23 cellular contexts compared by ENCODE assay signal in genomic region chr4:142271832-142272231, GRCh38.
"Had no signal": no experiment of that assay in that cellular context is flagged by ENCODE, and none has a peak within 500 bp of the region (broad histone marks: within the 10 kb centered on the region; RNA-seq: fewer than 3 reads in every experiment).

No MANE protein-coding gene starts in this region.

- ATAC-seq: psoas muscle; right cardiac atrium; right lobe of liver; stimulated activated naive B cell treated with anti-CD40 and anti-IgM and Interleukin-4, amounts not matched to agents 10 μg/mL and 1 μg/mL and 100 μg/mL, for 72 hours had no signal

- H3K4me3 Mint-ChIP-seq: nephron; neural progenitor cell; stimulated activated effector memory CD8-positive, alpha-beta T cell treated with anti-CD3 and anti-CD28 coated beads, Interleukin-12 subunit alpha, Interleukin-12 subunit beta, amount 100 ng/mL, for 72 hours; stimulated activated naive B cell treated with anti-CD40 and anti-IgM and Interleukin-4, amounts not matched to agents 10 μg/mL and 1 μg/mL and 100 μg/mL, for 72 hours; stimulated activated naive CD8-positive, alpha-beta T cell treated with anti-CD3 and anti-CD28 coated beads, Interleukin-15, Interleukin-2, amounts not matched to agents 100 ng/mL and 50 ng/mL, for 24 hours had no signal

- H3K27ac Mint-ChIP-seq: nephron; neural progenitor cell; progenitor cell of endocrine pancreas; stimulated activated effector memory CD8-positive, alpha-beta T cell treated with anti-CD3 and anti-CD28 coated beads, Interleukin-12 subunit alpha, Interleukin-12 subunit beta, amount 100 ng/mL, for 72 hours; stimulated activated naive B cell treated with anti-CD40 and anti-IgM and Interleukin-4, amounts not matched to agents 10 μg/mL and 1 μg/mL and 100 μg/mL, for 72 hours had no signal

- DNase-seq: occipital lobe; ovary; posterior cingulate gyrus; psoas muscle; right cardiac atrium; right lobe of liver; sigmoid colon; small intestine; stimulated activated CD4-positive, alpha-beta T cell treated with anti-CD3 and anti-CD28 coated beads, Interleukin-15, amount 100 ng/mL, for 24 hours; stimulated activated CD4-positive, alpha-beta T cell treated with anti-CD3 and anti-CD28 coated beads, Interleukin-2, amount 100 ng/mL, for 24 hours; stimulated activated CD4-positive, alpha-beta T cell treated with anti-CD3 and anti-CD28 coated beads, Interleukin-2, amount 100 ng/mL, for 48 hours; stimulated activated CD4-positive, alpha-beta T cell treated with anti-CD3 and anti-CD28 coated beads, Interleukin-4, amount 100 ng/mL, for 24 hours; stimulated activated naive B cell treated with anti-CD40 and anti-IgM and Interleukin-4, amounts not matched to agents 10 μg/mL and 1 μg/mL and 100 μg/mL, for 72 hours; stimulated activated naive CD4-positive, alpha-beta T cell treated with Interleukin-2 at 50 U/mL for 16 hours; stomach; thyroid gland; trophoblast cell; upper lobe of left lung had no signal

- H3K36me3 Mint-ChIP-seq: neural progenitor cell; stimulated activated naive B cell treated with anti-CD40 and anti-IgM and Interleukin-4, amounts not matched to agents 10 μg/mL and 1 μg/mL and 100 μg/mL, for 72 hours had no signal

- H3K9me3 Mint-ChIP-seq: nephron; neural progenitor cell; stimulated activated effector memory CD8-positive, alpha-beta T cell treated with anti-CD3 and anti-CD28 coated beads, Interleukin-12 subunit alpha, Interleukin-12 subunit beta, amount 100 ng/mL, for 72 hours; stimulated activated naive B cell treated with anti-CD40 and anti-IgM and Interleukin-4, amounts not matched to agents 10 μg/mL and 1 μg/mL and 100 μg/mL, for 72 hours; stimulated activated naive CD8-positive, alpha-beta T cell treated with anti-CD3 and anti-CD28 coated beads, Interleukin-15, Interleukin-2, amounts not matched to agents 100 ng/mL and 50 ng/mL, for 24 hours had no signal

- H3K27me3 Mint-ChIP-seq: stimulated activated naive B cell treated with anti-CD40 and anti-IgM and Interleukin-4, amounts not matched to agents 10 μg/mL and 1 μg/mL and 100 μg/mL, for 72 hours; stimulated activated naive CD8-positive, alpha-beta T cell treated with anti-CD3 and anti-CD28 coated beads, Interleukin-15, Interleukin-2, amounts not matched to agents 100 ng/mL and 50 ng/mL, for 24 hours had no signal

- H3K4me1 Mint-ChIP-seq: nephron; neural progenitor cell; stimulated activated naive B cell treated with anti-CD40 and anti-IgM and Interleukin-4, amounts not matched to agents 10 μg/mL and 1 μg/mL and 100 μg/mL, for 72 hours had no signal
